ENCODE assay signal across 1 cellular context in genomic region chr10:28722065-28722803, GRCh38.
TF ChIP-seq lines count a peak whose summit lies in the region.

No MANE protein-coding gene starts in this region.

TF ChIP-seq in HepG2, 621 proteins besides CTCF, POLR2A, EP300 and RAD21 (continued from another document):
- TF ChIP-seq ZBED4 (CRISPR knock-in tag; IDR thresholded peaks at IDR 0.05; ENCODE audit: borderline replicate concordance) (no peak), HDAC6 (IDR thresholded peaks at IDR 0.05; ENCODE audit: low read depth, low read length) (no peak), ZNF431 (CRISPR knock-in tag; IDR thresholded peaks at IDR 0.05; ENCODE audit: borderline replicate concordance, low read depth) (no peak), RFX1 (IDR thresholded peaks at IDR 0.05) (no peak)
